Comparison of ENCODE assay signal across 1 cellular context in the genomic region with DNA sequence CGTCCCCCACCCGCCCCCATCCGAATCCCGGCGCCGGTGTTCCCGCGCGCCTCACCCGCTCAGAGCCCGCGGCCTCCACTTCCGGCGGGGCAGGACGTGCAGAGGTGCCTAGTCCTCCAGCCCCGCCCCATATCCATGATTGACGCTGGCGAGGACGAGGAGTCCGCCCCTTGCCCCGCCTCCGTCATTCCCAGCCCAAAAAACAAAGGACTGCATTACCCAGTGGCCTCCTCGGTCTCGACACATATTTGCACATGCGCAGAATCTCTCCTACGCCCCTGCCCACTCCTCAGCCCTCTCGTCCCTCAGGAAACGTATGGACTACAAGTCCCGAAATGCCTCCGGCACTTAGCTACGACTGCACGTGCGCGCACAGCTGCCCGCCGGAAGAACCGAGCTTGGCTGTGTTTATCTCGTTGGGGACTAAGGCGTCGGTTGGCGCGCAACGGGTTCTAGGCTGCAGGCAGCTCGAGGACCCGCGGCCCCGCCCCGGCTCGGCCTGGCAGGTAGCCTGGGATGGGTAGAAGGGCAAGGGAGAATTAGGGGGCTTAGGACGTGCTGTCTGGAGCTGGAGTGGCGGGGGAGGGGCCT.
TF ChIP-seq lines count a peak whose summit lies in the region.

A gene with protein sequence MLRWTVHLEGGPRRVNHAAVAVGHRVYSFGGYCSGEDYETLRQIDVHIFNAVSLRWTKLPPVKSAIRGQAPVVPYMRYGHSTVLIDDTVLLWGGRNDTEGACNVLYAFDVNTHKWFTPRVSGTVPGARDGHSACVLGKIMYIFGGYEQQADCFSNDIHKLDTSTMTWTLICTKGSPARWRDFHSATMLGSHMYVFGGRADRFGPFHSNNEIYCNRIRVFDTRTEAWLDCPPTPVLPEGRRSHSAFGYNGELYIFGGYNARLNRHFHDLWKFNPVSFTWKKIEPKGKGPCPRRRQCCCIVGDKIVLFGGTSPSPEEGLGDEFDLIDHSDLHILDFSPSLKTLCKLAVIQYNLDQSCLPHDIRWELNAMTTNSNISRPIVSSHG (plus strand): TSS at position 407 of the 591 bp plus-strand sequence. CDS start 2,944 bp downstream, outside the sequence.
MEA1 (minus strand) TSS at position 104 of the 591 bp plus-strand sequence. CDS start 133 bp downstream, outside the sequence.

TF ChIP-seq in HepG2, 621 proteins besides CTCF, POLR2A, EP300 and RAD21 (continued from another document and continues in another):
- peak; percentile 94 for TF ChIP-seq ARID4A (CRISPR knock-in tag; IDR thresholded peaks at IDR 0.05; ENCODE audit: borderline replicate concordance)
- TF ChIP-seq ZNF530 (CRISPR knock-in tag; IDR thresholded peaks at IDR 0.05; ENCODE audit: low read depth): no peak
- TF ChIP-seq, protein P1, sequence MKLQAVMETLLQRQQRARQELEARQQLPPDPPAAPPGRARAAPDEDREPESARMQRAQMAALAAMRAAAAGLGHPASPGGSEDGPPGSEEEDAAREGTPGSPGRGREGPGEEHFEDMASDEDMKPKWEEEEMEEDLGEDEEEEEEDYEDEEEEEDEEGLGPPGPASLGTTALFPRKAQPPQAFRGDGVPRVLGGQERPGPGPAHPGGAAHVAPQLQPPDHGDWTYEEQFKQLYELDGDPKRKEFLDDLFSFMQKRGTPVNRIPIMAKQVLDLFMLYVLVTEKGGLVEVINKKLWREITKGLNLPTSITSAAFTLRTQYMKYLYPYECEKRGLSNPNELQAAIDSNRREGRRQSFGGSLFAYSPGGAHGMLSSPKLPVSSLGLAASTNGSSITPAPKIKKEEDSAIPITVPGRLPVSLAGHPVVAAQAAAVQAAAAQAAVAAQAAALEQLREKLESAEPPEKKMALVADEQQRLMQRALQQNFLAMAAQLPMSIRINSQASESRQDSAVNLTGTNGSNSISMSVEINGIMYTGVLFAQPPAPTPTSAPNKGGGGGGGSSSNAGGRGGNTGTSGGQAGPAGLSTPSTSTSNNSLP (IDR thresholded peaks at IDR 0.05; ENCODE audit: low read depth, low read length): peak; percentile 43; the same call in 1 of the 2 replicates
- no peak for TF ChIP-seq NFIB (CRISPR knock-in tag; IDR thresholded peaks at IDR 0.05; ENCODE audit: borderline replicate concordance)
- no peak for TF ChIP-seq DBP (CRISPR knock-in tag; IDR thresholded peaks at IDR 0.05; ENCODE audit: not compliant biosample characterization)
- TF ChIP-seq JUND (CRISPR knock-in tag; IDR thresholded peaks at IDR 0.05): peak; percentile 30; the same call in 1 of the 2 replicates
- no peak for TF ChIP-seq ZNF850 (CRISPR knock-in tag; conservative IDR thresholded peaks at IDR 0.05)
- no peak for TF ChIP-seq FLYWCH1 (CRISPR knock-in tag; IDR thresholded peaks at IDR 0.05)
- no peak; the same call in 1 of the 2 replicates for TF ChIP-seq FOXC1 (CRISPR knock-in tag; IDR thresholded peaks at IDR 0.05; ENCODE audit: borderline replicate concordance)
- TF ChIP-seq ZSCAN29 (CRISPR knock-in tag; conservative IDR thresholded peaks at IDR 0.05): no peak
- no peak for TF ChIP-seq TOE1 (CRISPR knock-in tag; IDR thresholded peaks at IDR 0.05)
- TF ChIP-seq EHMT2 (IDR thresholded peaks at IDR 0.05; ENCODE audit: borderline replicate concordance, low read depth, low read length): no peak
- no peak for TF ChIP-seq ZEB1 (IDR thresholded peaks at IDR 0.05; ENCODE audit: insufficient replicate concordance, low read depth)
- TF ChIP-seq, protein P2, sequence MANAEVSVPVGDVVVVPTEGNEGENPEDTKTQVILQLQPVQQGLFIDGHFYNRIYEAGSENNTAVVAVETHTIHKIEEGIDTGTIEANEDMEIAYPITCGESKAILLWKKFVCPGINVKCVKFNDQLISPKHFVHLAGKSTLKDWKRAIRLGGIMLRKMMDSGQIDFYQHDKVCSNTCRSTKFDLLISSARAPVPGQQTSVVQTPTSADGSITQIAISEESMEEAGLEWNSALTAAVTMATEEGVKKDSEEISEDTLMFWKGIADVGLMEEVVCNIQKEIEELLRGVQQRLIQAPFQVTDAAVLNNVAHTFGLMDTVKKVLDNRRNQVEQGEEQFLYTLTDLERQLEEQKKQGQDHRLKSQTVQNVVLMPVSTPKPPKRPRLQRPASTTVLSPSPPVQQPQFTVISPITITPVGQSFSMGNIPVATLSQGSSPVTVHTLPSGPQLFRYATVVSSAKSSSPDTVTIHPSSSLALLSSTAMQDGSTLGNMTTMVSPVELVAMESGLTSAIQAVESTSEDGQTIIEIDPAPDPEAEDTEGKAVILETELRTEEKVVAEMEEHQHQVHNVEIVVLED (CRISPR knock-in tag; IDR thresholded peaks at IDR 0.05; ENCODE audit: borderline replicate concordance): peak; percentile 96
- TF ChIP-seq CAMTA2 (CRISPR knock-in tag; IDR thresholded peaks at IDR 0.05; ENCODE audit: borderline replicate concordance): no peak
- no peak for TF ChIP-seq ZSCAN12 (CRISPR knock-in tag; IDR thresholded peaks at IDR 0.05)
- TF ChIP-seq, protein P3, sequence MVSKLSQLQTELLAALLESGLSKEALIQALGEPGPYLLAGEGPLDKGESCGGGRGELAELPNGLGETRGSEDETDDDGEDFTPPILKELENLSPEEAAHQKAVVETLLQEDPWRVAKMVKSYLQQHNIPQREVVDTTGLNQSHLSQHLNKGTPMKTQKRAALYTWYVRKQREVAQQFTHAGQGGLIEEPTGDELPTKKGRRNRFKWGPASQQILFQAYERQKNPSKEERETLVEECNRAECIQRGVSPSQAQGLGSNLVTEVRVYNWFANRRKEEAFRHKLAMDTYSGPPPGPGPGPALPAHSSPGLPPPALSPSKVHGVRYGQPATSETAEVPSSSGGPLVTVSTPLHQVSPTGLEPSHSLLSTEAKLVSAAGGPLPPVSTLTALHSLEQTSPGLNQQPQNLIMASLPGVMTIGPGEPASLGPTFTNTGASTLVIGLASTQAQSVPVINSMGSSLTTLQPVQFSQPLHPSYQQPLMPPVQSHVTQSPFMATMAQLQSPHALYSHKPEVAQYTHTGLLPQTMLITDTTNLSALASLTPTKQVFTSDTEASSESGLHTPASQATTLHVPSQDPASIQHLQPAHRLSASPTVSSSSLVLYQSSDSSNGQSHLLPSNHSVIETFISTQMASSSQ (IDR thresholded peaks at IDR 0.05; ENCODE audit: low read depth): no peak; the same call in 1 of the 2 replicates
- TF ChIP-seq, protein P3 (CRISPR knock-in tag; IDR thresholded peaks at IDR 0.05; ENCODE audit: borderline replicate concordance): peak; percentile 77; the same call in 1 of the 2 replicates
- TF ChIP-seq TSC22D2 (CRISPR knock-in tag; IDR thresholded peaks at IDR 0.05; ENCODE audit: borderline replicate concordance): 0 out of 2 replicates have a peak, but pooled peaks have one; percentile 76
- no peak for TF ChIP-seq GATA4 (IDR thresholded peaks at IDR 0.05; ENCODE audit: borderline replicate concordance, low read depth)
- peak; percentile 84 for TF ChIP-seq ZNF331 (CRISPR knock-in tag; IDR thresholded peaks at IDR 0.05)
- TF ChIP-seq CHCHD3 (CRISPR knock-in tag; IDR thresholded peaks at IDR 0.05): 0 out of 2 replicates have a peak, but pooled peaks have one; percentile 56
- peak; percentile 96 for TF ChIP-seq FOXK2 (IDR thresholded peaks at IDR 0.05)
- no peak for TF ChIP-seq ZBTB42 (CRISPR knock-in tag; IDR thresholded peaks at IDR 0.05)
- TF ChIP-seq MAFK (conservative IDR thresholded peaks at IDR 0.05 in 1 of 2, IDR thresholded peaks at IDR 0.05 in 1 of 2; ENCODE audit: low read length in 2 of 2): 0 out of 4 replicates have a peak, but pooled peaks have one; percentile 17 to 29
- no peak for TF ChIP-seq KDM6A (CRISPR knock-in tag; IDR thresholded peaks at IDR 0.05; ENCODE audit: low read depth)
- no peak for TF ChIP-seq CENPT (CRISPR knock-in tag; IDR thresholded peaks at IDR 0.05; ENCODE audit: low read depth)
- 0 out of 2 replicates have a peak, but pooled peaks have one; percentile 29 for TF ChIP-seq NKX3-1 (CRISPR knock-in tag; IDR thresholded peaks at IDR 0.05)
- TF ChIP-seq ZNF292 (CRISPR knock-in tag; IDR thresholded peaks at IDR 0.05; ENCODE audit: borderline replicate concordance, low read depth): no peak
- TF ChIP-seq, protein P4, sequence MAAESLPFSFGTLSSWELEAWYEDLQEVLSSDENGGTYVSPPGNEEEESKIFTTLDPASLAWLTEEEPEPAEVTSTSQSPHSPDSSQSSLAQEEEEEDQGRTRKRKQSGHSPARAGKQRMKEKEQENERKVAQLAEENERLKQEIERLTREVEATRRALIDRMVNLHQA (CRISPR knock-in tag; IDR thresholded peaks at IDR 0.05): no peak
- TF ChIP-seq, protein P5, sequence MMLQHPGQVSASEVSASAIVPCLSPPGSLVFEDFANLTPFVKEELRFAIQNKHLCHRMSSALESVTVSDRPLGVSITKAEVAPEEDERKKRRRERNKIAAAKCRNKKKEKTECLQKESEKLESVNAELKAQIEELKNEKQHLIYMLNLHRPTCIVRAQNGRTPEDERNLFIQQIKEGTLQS (CRISPR knock-in tag; IDR thresholded peaks at IDR 0.05): no peak; the same call in 1 of the 2 replicates
- TF ChIP-seq KLF12 (CRISPR knock-in tag; IDR thresholded peaks at IDR 0.05; ENCODE audit: borderline replicate concordance): no peak
- no peak for TF ChIP-seq MIER2 (CRISPR knock-in tag; IDR thresholded peaks at IDR 0.05)
- no peak for TF ChIP-seq HOXA7 (CRISPR knock-in tag; IDR thresholded peaks at IDR 0.05)
- peak; percentile 52; the same call in 1 of the 2 replicates for TF ChIP-seq ZNF724P (CRISPR knock-in tag; IDR thresholded peaks at IDR 0.05; ENCODE audit: borderline replicate concordance)
- TF ChIP-seq, protein P6, sequence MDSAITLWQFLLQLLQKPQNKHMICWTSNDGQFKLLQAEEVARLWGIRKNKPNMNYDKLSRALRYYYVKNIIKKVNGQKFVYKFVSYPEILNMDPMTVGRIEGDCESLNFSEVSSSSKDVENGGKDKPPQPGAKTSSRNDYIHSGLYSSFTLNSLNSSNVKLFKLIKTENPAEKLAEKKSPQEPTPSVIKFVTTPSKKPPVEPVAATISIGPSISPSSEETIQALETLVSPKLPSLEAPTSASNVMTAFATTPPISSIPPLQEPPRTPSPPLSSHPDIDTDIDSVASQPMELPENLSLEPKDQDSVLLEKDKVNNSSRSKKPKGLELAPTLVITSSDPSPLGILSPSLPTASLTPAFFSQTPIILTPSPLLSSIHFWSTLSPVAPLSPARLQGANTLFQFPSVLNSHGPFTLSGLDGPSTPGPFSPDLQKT (CRISPR knock-in tag; IDR thresholded peaks at IDR 0.05; ENCODE audit: borderline replicate concordance): no peak
- no peak for TF ChIP-seq BORCS8-MEF2B (CRISPR knock-in tag; IDR thresholded peaks at IDR 0.05)
- TF ChIP-seq, protein P7, sequence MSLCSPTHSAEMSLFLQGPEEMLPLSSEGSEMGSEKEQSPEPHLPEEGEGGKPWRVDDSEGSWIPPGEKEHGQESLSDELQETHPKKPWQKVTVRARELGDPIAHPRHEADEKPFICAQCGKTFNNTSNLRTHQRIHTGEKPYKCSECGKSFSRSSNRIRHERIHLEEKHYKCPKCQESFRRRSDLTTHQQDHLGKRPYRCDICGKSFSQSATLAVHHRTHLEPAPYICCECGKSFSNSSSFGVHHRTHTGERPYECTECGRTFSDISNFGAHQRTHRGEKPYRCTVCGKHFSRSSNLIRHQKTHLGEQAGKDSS (CRISPR knock-in tag; IDR thresholded peaks at IDR 0.05; ENCODE audit: borderline replicate concordance, low read depth): 0 out of 2 replicates have a peak, but pooled peaks have one; percentile 70
- no peak for TF ChIP-seq BRF2 (CRISPR knock-in tag; IDR thresholded peaks at IDR 0.05)
- TF ChIP-seq ZNF232 (CRISPR knock-in tag; IDR thresholded peaks at IDR 0.05; ENCODE audit: borderline replicate concordance): no peak; the same call in 1 of the 2 replicates
